In genomic region chr5:318341-318897, GRCh38 we compare ENCODE assay signal across 14 cellular contexts. TPM values are rescaled to one million over a fixed set of nuclear protein-coding genes. Genes with fewer than 3 reads are reported as not detected.
DNase-seq lines count a peak whose midpoint lies in the region; ATAC-seq, FAIRE-seq and TF ChIP-seq lines count a peak whose summit lies in the region.
"Had no signal": no experiment of that assay in that cellular context is flagged by ENCODE, and none has a peak within 500 bp of the region (broad histone marks: within the 10 kb centered on the region; RNA-seq: fewer than 3 reads in every experiment).

No MANE protein-coding gene starts in this region.

- H3K36me3 ChIP-seq in A673 (ENCODE audit: insufficient read depth, low read length, poor library complexity, severe bottlenecking) (peaks cover 6% of the 10 kb centered on the region), fibroblast of lung (ENCODE audit: control insufficient read depth, insufficient read depth, low read length) (peaks cover 10% of the 10 kb centered on the region)

- CTCF ChIA-PET in A673 (lab: Charles Lee), result interaction anchor here (0.6 kb wide), 1 partner anchor 20 kb away, joined by 5 read pairs; no protein-coding TSS in a partner anchor

- H3K9me3 ChIP-seq in A673 (ENCODE audit: low read depth, low read length, poor library complexity, severe bottlenecking) (no peaks in the 10 kb centered on the region), fibroblast of lung (ENCODE audit: control insufficient read depth, insufficient read depth, low read depth, low read length) (no peaks in the 10 kb centered on the region)

- no peak for TF ChIP-seq POLR2A in GM12892 (IDR thresholded peaks at IDR 0.05; ENCODE audit: low read depth, low read length)

- peak overlapping the region; percentile 7 for H3K9ac ChIP-seq in fibroblast of lung (ENCODE audit: insufficient read depth, low read length)

- TF ChIP-seq CTCF in A673 (conservative IDR thresholded peaks at IDR 0.05; ENCODE audit: low read depth, low read length) (no peak), fibroblast of lung (conservative IDR thresholded peaks at IDR 0.05 in 1 of 2, IDR thresholded peaks at IDR 0.05 in 1 of 2; ENCODE audit: low read depth in 1 of 2, low read length in 2 of 2) (no peak)

- H3K4me2 ChIP-seq in fibroblast of lung (ENCODE audit: extremely low read depth, insufficient read depth, low read length), result peak overlapping the region; percentile 35
- H3K4me2 ChIP-seq: smooth muscle cell had no signal

- DNase-seq in A673 (ENCODE audit: low spot score), result peak; percentile 72
- no peak for DNase-seq in GM12892 (ENCODE audit: insufficient read length)
- DNase-seq in OCI-M1 (lab: John Stamatoyannopoulos, UW), result peak; percentile 12
- DNase-seq in fibroblast of lung (ENCODE audit: low read depth in 2 of 2), result peak in 1 of 2 donors; percentile 60
- DNase-seq in RPMI8226, result no peak
- DNase-seq: activated naive CD4-positive, alpha-beta T cell treated with Interleukin-2 at 50 U/mL for 16 hours; NCI-H1417 treated with DMSO at 0.1 percent for 48 hours; T-helper 9 cell had no signal

- POLR2A ChIA-PET in A673 (lab: Charles Lee; ENCODE audit: low non-redundant PET), result interaction anchor here (0.6 kb wide), 2 partner anchors 28 to 776 kb away, joined by 4 to 5 read pairs; no protein-coding TSS in a partner anchor

- ATAC-seq in GM21423 (IDR thresholded peaks at IDR 0.05; ENCODE audit: unreplicated experiment) (no peak), HG02938 (IDR thresholded peaks at IDR 0.05; ENCODE audit: unreplicated experiment) (no peak)
- ATAC-seq in activated CD4-positive, CD25-positive, alpha-beta regulatory T cell treated with anti-CD3 and anti-CD28 coated beads, Interleukin-2, amount 50 U/mL, for 24 hours, result no peak

- peaks cover 16% of the 10 kb centered on the region for H3K4me1 ChIP-seq in A673 (ENCODE audit: insufficient read depth, low read length, poor library complexity, severe bottlenecking)
- H3K4me1 ChIP-seq in fibroblast of lung (ENCODE audit: control insufficient read depth, extremely low read depth, insufficient read depth, low read length), result peaks cover 12% of the 10 kb centered on the region

- H3K4me3 ChIP-seq in A673 (ENCODE audit: low read depth, low read length, poor library complexity, severe bottlenecking), result no peak overlapping the region
- no peak overlapping the region for H3K4me3 ChIP-seq in fibroblast of lung (replicated peaks in 1 of 4; ENCODE audit: control extremely low read depth in 1 of 4, insufficient read depth in 1 of 4, low read depth in 3 of 4, low read length in 4 of 4)
- H3K4me3 ChIP-seq: smooth muscle cell had no signal

- peaks cover 17% of the 10 kb centered on the region for H3K79me2 ChIP-seq in fibroblast of lung (ENCODE audit: control insufficient read depth, insufficient read depth, low read length)

- no peak overlapping the region for H2AFZ ChIP-seq in fibroblast of lung (ENCODE audit: low read length)

- FAIRE-seq in GM12892 (lab: Jason Lieb, UNC), result peak; percentile 30
- FAIRE-seq: D721Med, endothelial cell of umbilical vein had no signal

- BruUV-seq in A673 (replicated peaks; lab: Mats Ljungman, UMichigan), result no TSS peak

- H3K27ac ChIP-seq in A673 (ENCODE audit: low read depth, low read length, poor library complexity, severe bottlenecking) (no peak overlapping the region), fibroblast of lung (ENCODE audit: insufficient read depth, low read length) (no peak overlapping the region)

- H3K27me3 ChIP-seq in A673 (replicated peaks; ENCODE audit: insufficient read depth, low read depth, low read length, poor library complexity) (peaks cover 36% of the 10 kb centered on the region), fibroblast of lung (ENCODE audit: control insufficient read depth, insufficient read depth, low read length) (no peaks in the 10 kb centered on the region)

- intact Hi-C loops in A673 (cut with micrococcal nuclease; ENCODE audit: unreplicated experiment), result loop anchor here (5.0 kb wide), 1 partner anchor 114 kb away; no protein-coding TSS in a partner anchor

- H4K20me1 ChIP-seq in fibroblast of lung (ENCODE audit: control insufficient read depth, extremely low read depth, insufficient read depth, low read length), result no peaks in the 10 kb centered on the region

RNA-seq across cellular contexts. Expression of gene AHRR, which starts 3.1 kb away (rescaled TPM):
- total RNA-seq in A673 (2021) (2.0 and 2.2 TPM in 2 replicates), fibroblast of lung (6.2 and 26.4 TPM in 2 replicates)
- polyA plus RNA-seq in GM12892 (2012; ENCODE audit: missing spikeins), result 21.0 TPM
- polyA plus RNA-seq in fibroblast of lung, result 11.3 and 16.0 TPM in 2 replicates
- polyA plus RNA-seq in fibroblast of lung (2012), result 12.8 and 18.3 TPM in 2 replicates
- 18.5 and 28.2 TPM in 2 replicates for polyA minus RNA-seq in fibroblast of lung (ENCODE audit: low replicate concordance)

RNA-seq across cellular contexts. Expression of gene PDCD6, which starts 47.0 kb away (rescaled TPM):
- total RNA-seq in A673 (2021) (93.6 and 95.5 TPM in 2 replicates), fibroblast of lung (110 and 134 TPM in 2 replicates)
- polyA plus RNA-seq in GM12892 (2012; ENCODE audit: missing spikeins), result 124 TPM
- polyA plus RNA-seq in fibroblast of lung, result 165 and 190 TPM in 2 replicates
- polyA plus RNA-seq in fibroblast of lung (2012), result 118 and 140 TPM in 2 replicates
- 149 and 199 TPM in 2 replicates for polyA minus RNA-seq in fibroblast of lung (ENCODE audit: low replicate concordance)

Comparison
In these comparisons a context has a peak if more than half of its experiments do, and no peak if none do; other contexts are left out.
1. DNase-seq: peak in A673 (single experiment) and OCI-M1 (single experiment); none in GM12892 (single experiment) and RPMI8226 (single experiment).